In the genomic region with DNA sequence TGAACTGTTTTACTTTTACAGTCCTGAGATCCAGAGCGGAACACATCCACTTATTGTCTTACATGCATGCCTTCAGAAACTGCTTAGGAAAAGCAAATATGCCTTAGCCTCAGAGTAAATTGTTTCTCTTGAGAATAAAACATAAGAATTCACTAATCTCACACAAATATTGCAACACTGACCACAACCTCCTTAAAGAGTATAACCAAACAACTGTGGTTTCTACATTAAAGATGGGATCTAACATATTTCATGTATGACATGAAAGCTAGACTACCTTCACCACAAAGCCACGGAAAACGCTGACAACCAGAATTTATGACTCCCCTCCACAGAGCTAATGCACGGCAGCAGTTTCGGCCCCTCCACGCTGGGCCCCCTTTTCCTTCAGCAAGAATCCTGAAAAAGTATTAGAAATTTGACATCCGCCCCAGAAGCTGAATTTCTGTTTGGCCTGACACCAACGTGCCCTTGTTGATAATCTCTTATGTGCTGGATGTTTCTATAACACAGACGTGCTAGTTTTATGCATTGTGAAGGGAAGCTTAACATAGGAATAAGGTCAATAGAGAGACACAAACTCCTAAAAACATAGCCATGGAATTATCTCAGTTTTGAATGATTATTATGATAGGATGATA, we compare ENCODE assay signal across 16 cellular contexts.
DNase-seq lines count a peak whose midpoint lies in the region; ATAC-seq and TF ChIP-seq lines count a peak whose summit lies in the region.
"Had no signal": no experiment of that assay in that cellular context is flagged by ENCODE, and none has a peak within 500 bp of the region (broad histone marks: within the 10 kb centered on the region; RNA-seq: fewer than 3 reads in every experiment).

No MANE protein-coding gene starts in this region.

- H3K4me3 Mint-ChIP-seq in activated T-cell treated with anti-CD3 and anti-CD28 coated beads, Interleukin-2, amount 50 U/mL, for 24 hours: no peak overlapping the region
- peak overlapping the region; percentile 0 to 16 for H3K4me3 Mint-ChIP-seq in stimulated activated naive CD8-positive, alpha-beta T cell treated with anti-CD3 and anti-CD28 coated beads, Interleukin-15, amount 100 ng/mL, for 72 hours
- H3K4me3 Mint-ChIP-seq: natural killer cell had no signal

- ATAC-seq in stimulated activated naive CD8-positive, alpha-beta T cell treated with anti-CD3 and anti-CD28 coated beads, Interleukin-15, amount 100 ng/mL, for 72 hours: peak; percentile 87
- ATAC-seq: GM12878, natural killer cell, Panc1 had no signal

- peaks cover 5% of the 10 kb centered on the region for H3K4me1 ChIP-seq in fibroblast of lung (ENCODE audit: control insufficient read depth, extremely low read depth, insufficient read depth, low read length)
- H3K4me1 ChIP-seq: BE2C had no signal

- no peak overlapping the region for H3K4me3 ChIP-seq in fibroblast of lung (replicated peaks in 1 of 4; ENCODE audit: control extremely low read depth in 1 of 4, insufficient read depth in 1 of 4, low read depth in 3 of 4, low read length in 4 of 4)
- H3K4me3 ChIP-seq: cardiac muscle cell, GM12878 had no signal

- no peaks in the 10 kb centered on the region for H3K79me2 ChIP-seq in fibroblast of lung (ENCODE audit: control insufficient read depth, insufficient read depth, low read length)

- no peaks in the 10 kb centered on the region for H4K20me1 ChIP-seq in fibroblast of lung (ENCODE audit: control insufficient read depth, extremely low read depth, insufficient read depth, low read length)

- H3K36me3 ChIP-seq in fibroblast of lung (ENCODE audit: control insufficient read depth, insufficient read depth, low read length): peaks cover 4% of the 10 kb centered on the region
- H3K36me3 ChIP-seq: BE2C, cardiac muscle cell had no signal

- peak overlapping the region; percentile 1 for H3K4me2 ChIP-seq in fibroblast of lung (ENCODE audit: extremely low read depth, insufficient read depth, low read length)

- TF ChIP-seq CTCF in fibroblast of lung (conservative IDR thresholded peaks at IDR 0.05 in 1 of 2, IDR thresholded peaks at IDR 0.05 in 1 of 2; ENCODE audit: low read depth in 1 of 2, low read length in 2 of 2): no peak

- peaks cover 10% of the 10 kb centered on the region for H3K4me1 Mint-ChIP-seq in activated T-cell treated with anti-CD3 and anti-CD28 coated beads, Interleukin-2, amount 50 U/mL, for 24 hours (ENCODE audit: low read depth)
- peaks cover 11% of the 10 kb centered on the region for H3K4me1 Mint-ChIP-seq in stimulated activated naive CD8-positive, alpha-beta T cell treated with anti-CD3 and anti-CD28 coated beads, Interleukin-15, amount 100 ng/mL, for 72 hours

- no peak overlapping the region for H2AFZ ChIP-seq in fibroblast of lung (ENCODE audit: low read length)

- no peak overlapping the region for H3K27ac ChIP-seq in fibroblast of lung (ENCODE audit: insufficient read depth, low read length)
- H3K27ac ChIP-seq: cardiac muscle cell had no signal

- peak overlapping the region; percentile 17 for H3K27ac Mint-ChIP-seq in activated T-cell treated with anti-CD3 and anti-CD28 coated beads, Interleukin-2, amount 50 U/mL, for 24 hours
- H3K27ac Mint-ChIP-seq in stimulated activated naive CD8-positive, alpha-beta T cell treated with anti-CD3 and anti-CD28 coated beads, Interleukin-15, amount 100 ng/mL, for 72 hours: peak overlapping the region in 1 of 2 donors; percentile 76
- H3K27ac Mint-ChIP-seq: natural killer cell had no signal

- H3K9me3 ChIP-seq in fibroblast of lung (ENCODE audit: control insufficient read depth, insufficient read depth, low read depth, low read length): no peaks in the 10 kb centered on the region
- H3K9me3 ChIP-seq: BE2C had no signal

- no peaks in the 10 kb centered on the region for H3K27me3 ChIP-seq in fibroblast of lung (ENCODE audit: control insufficient read depth, insufficient read depth, low read length)
- H3K27me3 ChIP-seq: BE2C, cardiac muscle cell had no signal

- H3K9ac ChIP-seq in fibroblast of lung (ENCODE audit: insufficient read depth, low read length): no peak overlapping the region

- H3K27me3 Mint-ChIP-seq in activated T-cell treated with anti-CD3 and anti-CD28 coated beads, Interleukin-2, amount 50 U/mL, for 24 hours: no peaks in the 10 kb centered on the region
- H3K27me3 Mint-ChIP-seq in stimulated activated naive CD8-positive, alpha-beta T cell treated with anti-CD3 and anti-CD28 coated beads, Interleukin-15, amount 100 ng/mL, for 72 hours: peaks cover 32% of the 10 kb centered on the region

- H3K9me3 Mint-ChIP-seq in activated T-cell treated with anti-CD3 and anti-CD28 coated beads, Interleukin-2, amount 50 U/mL, for 24 hours: peaks cover 9% of the 10 kb centered on the region
- H3K9me3 Mint-ChIP-seq in stimulated activated naive CD8-positive, alpha-beta T cell treated with anti-CD3 and anti-CD28 coated beads, Interleukin-15, amount 100 ng/mL, for 72 hours: peaks cover 6 to 8% of the 10 kb centered on the region in 2 donors

- DNase-seq in activated T-cell treated with anti-CD3 and anti-CD28 coated beads, Interleukin-2, amount 50 U/mL, for 24 hours: no peak
- DNase-seq in activated T-cell treated with anti-CD3 and anti-CD28 coated beads for 4 hours: no peak
- DNase-seq in OCI-M1 (lab: John Stamatoyannopoulos, UW): peak; percentile 76
- peak; percentile 95 to 99 for DNase-seq in fibroblast of lung (ENCODE audit: low read depth in 2 of 2)
- peak; percentile 1 to 44 for DNase-seq in stimulated activated naive CD8-positive, alpha-beta T cell treated with anti-CD3 and anti-CD28 coated beads, Interleukin-15, amount 100 ng/mL, for 72 hours
- DNase-seq in NCI-H1092 treated with DMSO at 0.1 percent for 48 hours (lab: John Stamatoyannopoulos, UW): no peak
- no peak for DNase-seq in NCI-H1930 (lab: John Stamatoyannopoulos, UW)
- no peak for DNase-seq in nucleus accumbens (lab: John Stamatoyannopoulos, UW)
- DNase-seq: activated CD4-positive, alpha-beta T cell treated with anti-CD3 and anti-CD28 coated beads, Interleukin-2, amount 50 U/mL, for 4 hours; BE2C; head of caudate nucleus; natural killer cell; NCI-H1417 treated with DMSO at 0.1 percent for 48 hours had no signal

- peaks cover 12% of the 10 kb centered on the region for H3K36me3 Mint-ChIP-seq in activated T-cell treated with anti-CD3 and anti-CD28 coated beads, Interleukin-2, amount 50 U/mL, for 24 hours (ENCODE audit: low read depth)
- H3K36me3 Mint-ChIP-seq: natural killer cell had no signal

Comparison
In these comparisons a context has a peak if more than half of its experiments do, and no peak if none do; other contexts are left out.
1. DNase-seq: peak in OCI-M1 (single experiment), fibroblast of lung (2 of 2) and stimulated activated naive CD8-positive, alpha-beta T cell treated with anti-CD3 and anti-CD28 coated beads, Interleukin-15, amount 100 ng/mL, for 72 hours (2 of 2); none in activated T-cell treated with anti-CD3 and anti-CD28 coated beads, Interleukin-2, amount 50 U/mL, for 24 hours (single experiment), activated T-cell treated with anti-CD3 and anti-CD28 coated beads for 4 hours (single experiment), NCI-H1092 treated with DMSO at 0.1 percent for 48 hours (single experiment), NCI-H1930 (0 of 2) and nucleus accumbens (0 of 56).